ENCODE assay signal across 28 cellular contexts in the genomic region with DNA sequence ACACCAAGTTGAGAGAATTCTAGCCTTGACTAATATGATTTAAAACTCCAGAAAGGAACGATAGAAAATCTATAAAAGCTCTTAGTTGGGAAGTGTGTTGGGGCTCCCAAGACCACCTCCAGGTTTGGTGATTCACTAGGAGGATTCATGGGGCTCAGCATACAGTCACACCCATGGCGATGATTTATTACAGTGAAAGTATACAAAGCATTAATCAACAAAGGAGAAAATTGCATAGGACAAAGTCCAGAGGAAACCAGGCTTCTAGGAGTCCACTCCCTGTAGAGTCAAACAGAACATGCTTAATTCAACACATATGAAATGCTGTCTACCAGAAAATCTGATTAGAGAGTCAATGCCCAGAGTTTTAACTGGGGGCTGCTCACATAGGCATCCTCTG.
"Had no signal": no experiment of that assay in that cellular context is flagged by ENCODE, and none has a peak within 500 bp of the region (broad histone marks: within the 10 kb centered on the region; RNA-seq: fewer than 3 reads in every experiment).

No MANE protein-coding gene starts in this region.

- H3K4me3 Mint-ChIP-seq: activated B cell treated with CpG ODN at 0.5 μM for 24 hours; activated CD4-positive, alpha-beta T cell treated with anti-CD3 and anti-CD28 coated beads for 36 hours; activated naive CD8-positive, alpha-beta T cell; activated T-cell treated with anti-CD3 and anti-CD28 coated beads, Interleukin-2, amount 50 U/mL, for 24 hours; activated T-helper 17 cell treated with anti-CD3 and anti-CD28 coated beads, Interleukin-2, amount 50 U/mL, for 72 hours; naive thymus-derived CD4-positive, alpha-beta T cell; neural crest cell had no signal

- FAIRE-seq: frontal cortex, islet of Langerhans had no signal

- H3K27me3 Mint-ChIP-seq: activated B cell treated with CpG ODN at 0.5 μM for 24 hours; activated CD4-positive, alpha-beta T cell treated with anti-CD3 and anti-CD28 coated beads for 36 hours; activated naive CD8-positive, alpha-beta T cell; activated T-cell treated with anti-CD3 and anti-CD28 coated beads, Interleukin-2, amount 50 U/mL, for 24 hours; activated T-helper 17 cell treated with anti-CD3 and anti-CD28 coated beads, Interleukin-2, amount 50 U/mL, for 72 hours; naive thymus-derived CD4-positive, alpha-beta T cell had no signal

- H3K4me1 ChIP-seq: right lobe of liver had no signal

- H3K36me3 ChIP-seq: adrenal gland, esophagus muscularis mucosa, right lobe of liver had no signal

- H3K27ac ChIP-seq: adrenal gland, ascending aorta, brain microvascular endothelial cell, esophagus muscularis mucosa, right lobe of liver, skin epidermis had no signal

- H3K27ac Mint-ChIP-seq: activated B cell treated with CpG ODN at 0.5 μM for 24 hours; activated CD4-positive, alpha-beta T cell treated with anti-CD3 and anti-CD28 coated beads for 36 hours; activated naive CD8-positive, alpha-beta T cell; activated T-cell treated with anti-CD3 and anti-CD28 coated beads, Interleukin-2, amount 50 U/mL, for 24 hours; activated T-helper 17 cell treated with anti-CD3 and anti-CD28 coated beads, Interleukin-2, amount 50 U/mL, for 72 hours; naive thymus-derived CD4-positive, alpha-beta T cell had no signal

- H3K9me3 ChIP-seq: adrenal gland, ascending aorta, esophagus muscularis mucosa, right lobe of liver had no signal

- H3K4me3 ChIP-seq: adrenal gland, ascending aorta, esophagus muscularis mucosa, right lobe of liver, skin epidermis had no signal

- H3K4me1 Mint-ChIP-seq: activated T-helper 17 cell treated with anti-CD3 and anti-CD28 coated beads, Interleukin-2, amount 50 U/mL, for 72 hours had no signal

- DNase-seq: activated B cell treated with CpG ODN at 0.5 μM for 24 hours; activated CD4-positive, alpha-beta T cell treated with anti-CD3 and anti-CD28 coated beads for 36 hours; activated CD4-positive, alpha-beta T cell treated with anti-CD3 and anti-CD28 coated beads, Interleukin-2, amount 50 U/mL, for 4 hours; activated CD8-positive, alpha-beta memory T cell treated with anti-CD3 and anti-CD28 coated beads for 24 hours; activated CD8-positive, alpha-beta memory T cell treated with anti-CD3 and anti-CD28 coated beads, Interleukin-2, amount 50 U/mL, for 4 hours; activated naive CD4-positive, alpha-beta T cell; activated T-cell treated with anti-CD3 and anti-CD28 coated beads, Interleukin-2, amount 50 U/mL, for 24 hours; adrenal gland; brain microvascular endothelial cell; central memory CD4-positive, alpha-beta T cell; glutamatergic neuron; hippocampal formation; midbrain; naive thymus-derived CD4-positive, alpha-beta T cell; occipital lobe; right lobe of liver; stimulated activated CD4-positive, alpha-beta T cell treated with anti-CD3 and anti-CD28 coated beads, Interleukin-15, amount 100 ng/mL, for 24 hours; stimulated activated CD4-positive, alpha-beta T cell treated with anti-CD3 and anti-CD28 coated beads, Interleukin-4, amount 100 ng/mL, for 1 hour; stimulated activated naive CD4-positive, alpha-beta T cell treated with Interleukin-2 at 50 U/mL for 16 hours; T1000 had no signal

- H3K9me3 Mint-ChIP-seq: activated B cell treated with CpG ODN at 0.5 μM for 24 hours; activated T-cell treated with anti-CD3 and anti-CD28 coated beads, Interleukin-2, amount 50 U/mL, for 24 hours; activated T-helper 17 cell treated with anti-CD3 and anti-CD28 coated beads, Interleukin-2, amount 50 U/mL, for 72 hours; naive thymus-derived CD4-positive, alpha-beta T cell; neural crest cell had no signal

- H3K27me3 ChIP-seq: adrenal gland, ascending aorta, brain microvascular endothelial cell, esophagus muscularis mucosa, right lobe of liver had no signal
